ENCODE assay signal across 1 cellular context in the genomic region with DNA sequence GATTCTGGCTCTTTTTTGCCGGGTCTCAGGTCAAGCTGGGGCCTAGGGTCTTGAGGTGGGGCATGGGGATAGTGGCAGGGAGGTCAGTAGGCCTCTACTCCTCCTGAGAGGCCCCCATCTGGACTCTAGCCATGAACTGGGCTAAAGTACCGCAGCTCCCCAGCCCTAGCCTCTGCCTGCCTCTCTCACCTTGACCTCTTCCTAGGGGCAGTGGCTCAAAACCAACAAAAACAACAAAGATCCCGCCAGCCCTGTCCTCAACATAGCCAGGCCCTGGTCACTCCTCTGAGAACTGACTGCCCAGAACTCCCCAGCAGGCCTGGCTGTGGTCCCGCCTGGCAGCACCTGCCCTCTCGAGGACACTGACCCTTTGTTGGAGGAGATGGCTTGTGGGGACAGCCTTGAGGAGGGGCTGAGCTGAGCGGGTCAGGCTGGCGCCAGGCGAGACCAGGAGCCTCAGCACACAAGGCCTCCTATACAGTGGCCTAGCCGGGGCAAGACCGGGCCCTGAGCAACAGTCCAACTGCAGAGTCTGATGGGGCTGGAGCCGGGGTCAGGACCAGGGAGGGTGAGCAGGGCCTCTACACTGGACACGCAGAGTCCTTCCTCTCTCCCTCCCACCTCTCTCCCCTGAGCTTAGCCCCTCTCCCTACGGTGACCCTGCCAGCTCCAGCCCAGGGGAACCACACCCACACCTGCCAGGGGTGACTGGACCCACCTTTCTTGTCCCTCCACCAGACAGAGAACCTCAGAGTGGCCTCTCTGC.
TF ChIP-seq lines count a peak whose summit lies in the region.

No MANE protein-coding gene starts in this region.

TF ChIP-seq in HepG2, 621 proteins besides CTCF, POLR2A, EP300 and RAD21 (continued from another document and continues in another):
- TF ChIP-seq, protein P1, sequence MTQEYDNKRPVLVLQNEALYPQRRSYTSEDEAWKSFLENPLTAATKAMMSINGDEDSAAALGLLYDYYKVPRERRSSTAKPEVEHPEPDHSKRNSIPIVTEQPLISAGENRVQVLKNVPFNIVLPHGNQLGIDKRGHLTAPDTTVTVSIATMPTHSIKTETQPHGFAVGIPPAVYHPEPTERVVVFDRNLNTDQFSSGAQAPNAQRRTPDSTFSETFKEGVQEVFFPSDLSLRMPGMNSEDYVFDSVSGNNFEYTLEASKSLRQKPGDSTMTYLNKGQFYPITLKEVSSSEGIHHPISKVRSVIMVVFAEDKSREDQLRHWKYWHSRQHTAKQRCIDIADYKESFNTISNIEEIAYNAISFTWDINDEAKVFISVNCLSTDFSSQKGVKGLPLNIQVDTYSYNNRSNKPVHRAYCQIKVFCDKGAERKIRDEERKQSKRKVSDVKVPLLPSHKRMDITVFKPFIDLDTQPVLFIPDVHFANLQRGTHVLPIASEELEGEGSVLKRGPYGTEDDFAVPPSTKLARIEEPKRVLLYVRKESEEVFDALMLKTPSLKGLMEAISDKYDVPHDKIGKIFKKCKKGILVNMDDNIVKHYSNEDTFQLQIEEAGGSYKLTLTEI (CRISPR knock-in tag; conservative IDR thresholded peaks at IDR 0.05) = no peak
- TF ChIP-seq, protein P2, sequence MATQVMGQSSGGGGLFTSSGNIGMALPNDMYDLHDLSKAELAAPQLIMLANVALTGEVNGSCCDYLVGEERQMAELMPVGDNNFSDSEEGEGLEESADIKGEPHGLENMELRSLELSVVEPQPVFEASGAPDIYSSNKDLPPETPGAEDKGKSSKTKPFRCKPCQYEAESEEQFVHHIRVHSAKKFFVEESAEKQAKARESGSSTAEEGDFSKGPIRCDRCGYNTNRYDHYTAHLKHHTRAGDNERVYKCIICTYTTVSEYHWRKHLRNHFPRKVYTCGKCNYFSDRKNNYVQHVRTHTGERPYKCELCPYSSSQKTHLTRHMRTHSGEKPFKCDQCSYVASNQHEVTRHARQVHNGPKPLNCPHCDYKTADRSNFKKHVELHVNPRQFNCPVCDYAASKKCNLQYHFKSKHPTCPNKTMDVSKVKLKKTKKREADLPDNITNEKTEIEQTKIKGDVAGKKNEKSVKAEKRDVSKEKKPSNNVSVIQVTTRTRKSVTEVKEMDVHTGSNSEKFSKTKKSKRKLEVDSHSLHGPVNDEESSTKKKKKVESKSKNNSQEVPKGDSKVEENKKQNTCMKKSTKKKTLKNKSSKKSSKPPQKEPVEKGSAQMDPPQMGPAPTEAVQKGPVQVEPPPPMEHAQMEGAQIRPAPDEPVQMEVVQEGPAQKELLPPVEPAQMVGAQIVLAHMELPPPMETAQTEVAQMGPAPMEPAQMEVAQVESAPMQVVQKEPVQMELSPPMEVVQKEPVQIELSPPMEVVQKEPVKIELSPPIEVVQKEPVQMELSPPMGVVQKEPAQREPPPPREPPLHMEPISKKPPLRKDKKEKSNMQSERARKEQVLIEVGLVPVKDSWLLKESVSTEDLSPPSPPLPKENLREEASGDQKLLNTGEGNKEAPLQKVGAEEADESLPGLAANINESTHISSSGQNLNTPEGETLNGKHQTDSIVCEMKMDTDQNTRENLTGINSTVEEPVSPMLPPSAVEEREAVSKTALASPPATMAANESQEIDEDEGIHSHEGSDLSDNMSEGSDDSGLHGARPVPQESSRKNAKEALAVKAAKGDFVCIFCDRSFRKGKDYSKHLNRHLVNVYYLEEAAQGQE (IDR thresholded peaks at IDR 0.05; ENCODE audit: borderline replicate concordance in 1 of 2, low read depth in 1 of 2, low read length in 2 of 2) = no peak
- TF ChIP-seq BRCA1 (CRISPR knock-in tag; IDR thresholded peaks at IDR 0.05) (no peak), ZNF83 (CRISPR knock-in tag; IDR thresholded peaks at IDR 0.05; ENCODE audit: borderline replicate concordance) (no peak), ZNF746 (CRISPR knock-in tag; IDR thresholded peaks at IDR 0.05) (peak; percentile 83; the same call in 1 of the 2 replicates), NKX3-1 (CRISPR knock-in tag; IDR thresholded peaks at IDR 0.05) (no peak), ZFP62 (CRISPR knock-in tag; IDR thresholded peaks at IDR 0.05) (no peak), HDAC1 (CRISPR knock-in tag; IDR thresholded peaks at IDR 0.05) (peak; percentile 93), RFXANK (CRISPR knock-in tag; IDR thresholded peaks at IDR 0.05) (no peak), ZNF775 (CRISPR knock-in tag; IDR thresholded peaks at IDR 0.05; ENCODE audit: borderline replicate concordance) (no peak), ZNF331 (CRISPR knock-in tag; IDR thresholded peaks at IDR 0.05) (peak; percentile 93), POGZ (CRISPR knock-in tag; IDR thresholded peaks at IDR 0.05) (peak; percentile 87), ZFX (CRISPR knock-in tag; IDR thresholded peaks at IDR 0.05; ENCODE audit: low read depth) (peak; percentile 98), NR2C2 (CRISPR knock-in tag; IDR thresholded peaks at IDR 0.05; ENCODE audit: borderline replicate concordance) (peak; percentile 91), NCOA5 (CRISPR knock-in tag; IDR thresholded peaks at IDR 0.05) (no peak), YY1 (IDR thresholded peaks at IDR 0.05; ENCODE audit: insufficient read depth, insufficient replicate concordance, low read depth, low read length) (no peak), MED13 (CRISPR knock-in tag; IDR thresholded peaks at IDR 0.05) (0 out of 2 replicates have a peak, but pooled peaks have one; percentile 38), SRSF4 (IDR thresholded peaks at IDR 0.05; ENCODE audit: low read depth, low read length, poor library complexity, severe bottlenecking) (no peak), ZNF605 (CRISPR knock-in tag; IDR thresholded peaks at IDR 0.05) (peak; percentile 95), PAX8 (CRISPR knock-in tag; IDR thresholded peaks at IDR 0.05; ENCODE audit: borderline replicate concordance) (no peak), NFKBIZ (CRISPR knock-in tag; IDR thresholded peaks at IDR 0.05) (peak; percentile 47; the same call in 1 of the 2 replicates), MEIS2 (CRISPR knock-in tag; IDR thresholded peaks at IDR 0.05) (no peak), GTF3A (CRISPR knock-in tag; conservative IDR thresholded peaks at IDR 0.05) (no peak), MBNL3 (CRISPR knock-in tag; conservative IDR thresholded peaks at IDR 0.05) (no peak), STAG1 (CRISPR knock-in tag; IDR thresholded peaks at IDR 0.05) (peak; percentile 19; the same call in 1 of the 2 replicates), ZNF761 (CRISPR knock-in tag; conservative IDR thresholded peaks at IDR 0.05) (no peak), SAFB2 (CRISPR knock-in tag; IDR thresholded peaks at IDR 0.05; ENCODE audit: borderline replicate concordance, low read depth) (peak; percentile 43; the same call in 1 of the 2 replicates), ZNF292 (CRISPR knock-in tag; IDR thresholded peaks at IDR 0.05; ENCODE audit: borderline replicate concordance, low read depth) (peak; percentile 89), CENPX (CRISPR knock-in tag; IDR thresholded peaks at IDR 0.05) (no peak)
- TF ChIP-seq, protein P3, sequence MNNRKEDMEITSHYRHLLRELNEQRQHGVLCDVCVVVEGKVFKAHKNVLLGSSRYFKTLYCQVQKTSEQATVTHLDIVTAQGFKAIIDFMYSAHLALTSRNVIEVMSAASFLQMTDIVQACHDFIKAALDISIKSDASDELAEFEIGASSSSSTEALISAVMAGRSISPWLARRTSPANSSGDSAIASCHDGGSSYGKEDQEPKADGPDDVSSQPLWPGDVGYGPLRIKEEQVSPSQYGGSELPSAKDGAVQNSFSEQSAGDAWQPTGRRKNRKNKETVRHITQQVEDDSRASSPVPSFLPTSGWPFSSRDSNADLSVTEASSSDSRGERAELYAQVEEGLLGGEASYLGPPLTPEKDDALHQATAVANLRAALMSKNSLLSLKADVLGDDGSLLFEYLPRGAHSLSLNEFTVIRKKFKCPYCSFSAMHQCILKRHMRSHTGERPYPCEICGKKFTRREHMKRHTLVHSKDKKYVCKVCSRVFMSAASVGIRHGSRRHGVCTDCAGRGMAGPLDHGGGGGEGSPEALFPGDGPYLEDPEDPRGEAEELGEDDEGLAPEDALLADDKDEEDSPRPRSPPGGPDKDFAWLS (CRISPR knock-in tag; IDR thresholded peaks at IDR 0.05; ENCODE audit: borderline replicate concordance) = no peak
- TF ChIP-seq, protein P4, sequence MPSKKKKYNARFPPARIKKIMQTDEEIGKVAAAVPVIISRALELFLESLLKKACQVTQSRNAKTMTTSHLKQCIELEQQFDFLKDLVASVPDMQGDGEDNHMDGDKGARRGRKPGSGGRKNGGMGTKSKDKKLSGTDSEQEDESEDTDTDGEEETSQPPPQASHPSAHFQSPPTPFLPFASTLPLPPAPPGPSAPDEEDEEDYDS (CRISPR knock-in tag; IDR thresholded peaks at IDR 0.05) = peak; percentile 67; the same call in 1 of the 2 replicates
- TF ChIP-seq, protein P5, sequence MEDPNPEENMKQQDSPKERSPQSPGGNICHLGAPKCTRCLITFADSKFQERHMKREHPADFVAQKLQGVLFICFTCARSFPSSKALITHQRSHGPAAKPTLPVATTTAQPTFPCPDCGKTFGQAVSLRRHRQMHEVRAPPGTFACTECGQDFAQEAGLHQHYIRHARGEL (CRISPR knock-in tag; IDR thresholded peaks at IDR 0.05) = no peak
- TF ChIP-seq, protein P6, sequence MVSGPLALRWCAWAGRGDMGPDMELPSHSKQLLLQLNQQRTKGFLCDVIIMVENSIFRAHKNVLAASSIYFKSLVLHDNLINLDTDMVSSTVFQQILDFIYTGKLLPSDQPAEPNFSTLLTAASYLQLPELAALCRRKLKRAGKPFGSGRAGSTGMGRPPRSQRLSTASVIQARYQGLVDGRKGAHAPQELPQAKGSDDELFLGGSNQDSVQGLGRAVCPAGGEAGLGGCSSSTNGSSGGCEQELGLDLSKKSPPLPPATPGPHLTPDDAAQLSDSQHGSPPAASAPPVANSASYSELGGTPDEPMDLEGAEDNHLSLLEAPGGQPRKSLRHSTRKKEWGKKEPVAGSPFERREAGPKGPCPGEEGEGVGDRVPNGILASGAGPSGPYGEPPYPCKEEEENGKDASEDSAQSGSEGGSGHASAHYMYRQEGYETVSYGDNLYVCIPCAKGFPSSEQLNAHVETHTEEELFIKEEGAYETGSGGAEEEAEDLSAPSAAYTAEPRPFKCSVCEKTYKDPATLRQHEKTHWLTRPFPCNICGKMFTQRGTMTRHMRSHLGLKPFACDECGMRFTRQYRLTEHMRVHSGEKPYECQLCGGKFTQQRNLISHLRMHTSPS (CRISPR knock-in tag; IDR thresholded peaks at IDR 0.05; ENCODE audit: low read depth) = peak; percentile 93
- TF ChIP-seq, protein P7, sequence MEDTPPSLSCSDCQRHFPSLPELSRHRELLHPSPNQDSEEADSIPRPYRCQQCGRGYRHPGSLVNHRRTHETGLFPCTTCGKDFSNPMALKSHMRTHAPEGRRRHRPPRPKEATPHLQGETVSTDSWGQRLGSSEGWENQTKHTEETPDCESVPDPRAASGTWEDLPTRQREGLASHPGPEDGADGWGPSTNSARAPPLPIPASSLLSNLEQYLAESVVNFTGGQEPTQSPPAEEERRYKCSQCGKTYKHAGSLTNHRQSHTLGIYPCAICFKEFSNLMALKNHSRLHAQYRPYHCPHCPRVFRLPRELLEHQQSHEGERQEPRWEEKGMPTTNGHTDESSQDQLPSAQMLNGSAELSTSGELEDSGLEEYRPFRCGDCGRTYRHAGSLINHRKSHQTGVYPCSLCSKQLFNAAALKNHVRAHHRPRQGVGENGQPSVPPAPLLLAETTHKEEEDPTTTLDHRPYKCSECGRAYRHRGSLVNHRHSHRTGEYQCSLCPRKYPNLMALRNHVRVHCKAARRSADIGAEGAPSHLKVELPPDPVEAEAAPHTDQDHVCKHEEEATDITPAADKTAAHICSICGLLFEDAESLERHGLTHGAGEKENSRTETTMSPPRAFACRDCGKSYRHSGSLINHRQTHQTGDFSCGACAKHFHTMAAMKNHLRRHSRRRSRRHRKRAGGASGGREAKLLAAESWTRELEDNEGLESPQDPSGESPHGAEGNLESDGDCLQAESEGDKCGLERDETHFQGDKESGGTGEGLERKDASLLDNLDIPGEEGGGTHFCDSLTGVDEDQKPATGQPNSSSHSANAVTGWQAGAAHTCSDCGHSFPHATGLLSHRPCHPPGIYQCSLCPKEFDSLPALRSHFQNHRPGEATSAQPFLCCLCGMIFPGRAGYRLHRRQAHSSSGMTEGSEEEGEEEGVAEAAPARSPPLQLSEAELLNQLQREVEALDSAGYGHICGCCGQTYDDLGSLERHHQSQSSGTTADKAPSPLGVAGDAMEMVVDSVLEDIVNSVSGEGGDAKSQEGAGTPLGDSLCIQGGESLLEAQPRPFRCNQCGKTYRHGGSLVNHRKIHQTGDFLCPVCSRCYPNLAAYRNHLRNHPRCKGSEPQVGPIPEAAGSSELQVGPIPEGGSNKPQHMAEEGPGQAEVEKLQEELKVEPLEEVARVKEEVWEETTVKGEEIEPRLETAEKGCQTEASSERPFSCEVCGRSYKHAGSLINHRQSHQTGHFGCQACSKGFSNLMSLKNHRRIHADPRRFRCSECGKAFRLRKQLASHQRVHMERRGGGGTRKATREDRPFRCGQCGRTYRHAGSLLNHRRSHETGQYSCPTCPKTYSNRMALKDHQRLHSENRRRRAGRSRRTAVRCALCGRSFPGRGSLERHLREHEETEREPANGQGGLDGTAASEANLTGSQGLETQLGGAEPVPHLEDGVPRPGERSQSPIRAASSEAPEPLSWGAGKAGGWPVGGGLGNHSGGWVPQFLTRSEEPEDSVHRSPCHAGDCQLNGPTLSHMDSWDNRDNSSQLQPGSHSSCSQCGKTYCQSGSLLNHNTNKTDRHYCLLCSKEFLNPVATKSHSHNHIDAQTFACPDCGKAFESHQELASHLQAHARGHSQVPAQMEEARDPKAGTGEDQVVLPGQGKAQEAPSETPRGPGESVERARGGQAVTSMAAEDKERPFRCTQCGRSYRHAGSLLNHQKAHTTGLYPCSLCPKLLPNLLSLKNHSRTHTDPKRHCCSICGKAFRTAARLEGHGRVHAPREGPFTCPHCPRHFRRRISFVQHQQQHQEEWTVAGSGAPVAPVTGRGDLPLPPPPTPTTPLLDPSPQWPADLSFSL (CRISPR knock-in tag; IDR thresholded peaks at IDR 0.05) = no peak
- TF ChIP-seq, protein P8, sequence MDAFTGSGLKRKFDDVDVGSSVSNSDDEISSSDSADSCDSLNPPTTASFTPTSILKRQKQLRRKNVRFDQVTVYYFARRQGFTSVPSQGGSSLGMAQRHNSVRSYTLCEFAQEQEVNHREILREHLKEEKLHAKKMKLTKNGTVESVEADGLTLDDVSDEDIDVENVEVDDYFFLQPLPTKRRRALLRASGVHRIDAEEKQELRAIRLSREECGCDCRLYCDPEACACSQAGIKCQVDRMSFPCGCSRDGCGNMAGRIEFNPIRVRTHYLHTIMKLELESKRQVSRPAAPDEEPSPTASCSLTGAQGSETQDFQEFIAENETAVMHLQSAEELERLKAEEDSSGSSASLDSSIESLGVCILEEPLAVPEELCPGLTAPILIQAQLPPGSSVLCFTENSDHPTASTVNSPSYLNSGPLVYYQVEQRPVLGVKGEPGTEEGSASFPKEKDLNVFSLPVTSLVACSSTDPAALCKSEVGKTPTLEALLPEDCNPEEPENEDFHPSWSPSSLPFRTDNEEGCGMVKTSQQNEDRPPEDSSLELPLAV (CRISPR knock-in tag; conservative IDR thresholded peaks at IDR 0.05; ENCODE audit: low read depth) = no peak
- TF ChIP-seq, protein P9, sequence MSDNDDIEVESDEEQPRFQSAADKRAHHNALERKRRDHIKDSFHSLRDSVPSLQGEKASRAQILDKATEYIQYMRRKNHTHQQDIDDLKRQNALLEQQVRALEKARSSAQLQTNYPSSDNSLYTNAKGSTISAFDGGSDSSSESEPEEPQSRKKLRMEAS (IDR thresholded peaks at IDR 0.05) = peak; percentile 85
- TF ChIP-seq, protein P10, sequence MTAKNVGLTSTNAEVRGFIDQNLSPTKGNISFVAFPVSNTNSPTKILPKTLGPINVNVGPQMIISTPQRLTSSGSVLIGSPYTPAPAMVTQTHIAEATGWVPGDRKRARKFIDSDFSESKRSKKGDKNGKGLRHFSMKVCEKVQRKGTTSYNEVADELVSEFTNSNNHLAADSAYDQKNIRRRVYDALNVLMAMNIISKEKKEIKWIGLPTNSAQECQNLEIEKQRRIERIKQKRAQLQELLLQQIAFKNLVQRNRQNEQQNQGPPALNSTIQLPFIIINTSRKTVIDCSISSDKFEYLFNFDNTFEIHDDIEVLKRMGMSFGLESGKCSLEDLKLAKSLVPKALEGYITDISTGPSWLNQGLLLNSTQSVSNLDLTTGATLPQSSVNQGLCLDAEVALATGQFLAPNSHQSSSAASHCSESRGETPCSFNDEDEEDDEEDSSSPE (CRISPR knock-in tag; IDR thresholded peaks at IDR 0.05) = peak; percentile 86
